13 cellular contexts compared by ENCODE assay signal in the genomic region with DNA sequence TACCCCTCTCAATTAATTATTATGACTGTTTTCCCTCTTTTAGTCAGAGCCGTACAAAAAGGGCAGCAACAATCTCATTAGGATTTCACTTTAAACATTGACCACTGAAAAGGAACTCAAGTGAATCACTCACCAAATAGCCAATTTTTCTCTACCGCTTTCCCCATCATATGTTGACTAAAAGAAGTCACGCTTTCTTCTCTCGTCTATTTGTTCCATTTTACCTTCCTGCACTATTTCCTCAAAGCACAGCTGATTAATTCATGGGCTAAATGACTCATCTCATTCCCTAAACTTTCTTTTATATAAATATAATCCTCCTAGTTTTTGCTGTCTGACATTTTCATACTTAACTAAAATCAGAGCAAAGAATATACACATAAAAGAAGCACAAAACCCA. TPM values are rescaled to one million over a fixed set of nuclear protein-coding genes. Genes with fewer than 3 reads are reported as not detected.
A peak's percentile ranks its signal among the peaks of the same experiment; 100 is the strongest.
DNase-seq lines count a peak whose midpoint lies in the region; TF ChIP-seq lines count a peak whose summit lies in the region.
"Had no signal": no experiment of that assay in that cellular context is flagged by ENCODE, and none has a peak within 500 bp of the region (broad histone marks: within the 10 kb centered on the region; RNA-seq: fewer than 3 reads in every experiment).

No MANE protein-coding gene starts in this region.

- peak overlapping the region; percentile 11 to 85 (median 61) for H3K27ac Mint-ChIP-seq in brain
- H3K27ac Mint-ChIP-seq: activated naive CD8-positive, alpha-beta T cell had no signal

- no peak overlapping the region for H2AFZ ChIP-seq in MM.1S (ENCODE audit: low read length)

- H4K20me1 ChIP-seq in MM.1S (ENCODE audit: insufficient read depth, low read length) = no peaks in the 10 kb centered on the region

- TF ChIP-seq CTCF in brain (conservative IDR thresholded peaks at IDR 0.05) (no peak), MM.1S (IDR thresholded peaks at IDR 0.05; ENCODE audit: low read length) (no peak)

- H3K9ac ChIP-seq in HUES48 (ENCODE audit: low read depth, low read length) = peak overlapping the region; percentile 7; the same call in 1 of the 2 replicates
- H3K9ac ChIP-seq in iPS-18a (ENCODE audit: low read length) = peak overlapping the region; percentile 19
- H3K9ac ChIP-seq in subcutaneous abdominal adipose tissue (ENCODE audit: low read length in 5 of 5) = peak overlapping the region in 2 of 5 donors; percentile 17 to 53
- H3K9ac ChIP-seq in MM.1S (ENCODE audit: low read length) = no peak overlapping the region

- H3F3A ChIP-seq in MM.1S (ENCODE audit: insufficient read depth, low read length) = no peaks in the 10 kb centered on the region

- H3K4me1 ChIP-seq in HUES48 (ENCODE audit: control insufficient read depth, insufficient read depth, low read length) (peaks cover 77% of the 10 kb centered on the region), iPS-18a (ENCODE audit: control insufficient read depth, low read depth, low read length) (peaks cover 81% of the 10 kb centered on the region), subcutaneous abdominal adipose tissue (ENCODE audit: control insufficient read depth in 5 of 5, insufficient read depth in 5 of 5, low read length in 5 of 5) (peaks cover 0 to 16% (median 5%) of the 10 kb centered on the region in 5 donors), MM.1S (ENCODE audit: low read length) (no peaks in the 10 kb centered on the region)

- peak overlapping the region; percentile 3 to 78 (median 47) for H3K4me3 Mint-ChIP-seq in brain
- H3K4me3 Mint-ChIP-seq: activated naive CD8-positive, alpha-beta T cell had no signal

- H3K9me3 Mint-ChIP-seq in brain = peaks cover 0 to 4% (median 0%) of the 10 kb centered on the region in 5 experiments

- H3K27ac ChIP-seq in HUES48 (ENCODE audit: low read depth, low read length) (peak overlapping the region; percentile 92), iPS-18a (ENCODE audit: low read length) (peak overlapping the region; percentile 66), subcutaneous abdominal adipose tissue (ENCODE audit: low read depth, low read length) (peak overlapping the region; percentile 87), MM.1S (ENCODE audit: low read length) (no peak overlapping the region)

- no peaks in the 10 kb centered on the region for H3K9me2 ChIP-seq in MM.1S (replicated peaks; ENCODE audit: insufficient read depth, low read length)

- peaks cover 71% of the 10 kb centered on the region for H3K4me1 Mint-ChIP-seq in brain

- DNase-seq in MM.1S (no peak), NCI-H69 (lab: John Stamatoyannopoulos, UW) (no peak)
- no peak for DNase-seq in activated CD4-positive, CD25-positive, alpha-beta regulatory T cell treated with anti-CD3 and anti-CD28 coated beads, Interleukin-2, amount 50 U/mL, for 72 hours
- DNase-seq: activated CD8-positive, alpha-beta memory T cell treated with anti-CD3 and anti-CD28 coated beads, Interleukin-2, amount 50 U/mL, for 4 hours; dorsolateral prefrontal cortex; NCI-H187 treated with DMSO at 0.1 percent for 48 hours; NCI-H82; SHP77 had no signal

- H3K4me3 ChIP-seq in HUES48 (ENCODE audit: low read depth, low read length) (no peak overlapping the region), iPS-18a (ENCODE audit: low read length) (no peak overlapping the region), subcutaneous abdominal adipose tissue (ENCODE audit: low read depth in 1 of 5, low read length in 5 of 5) (no peak overlapping the region), MM.1S (ENCODE audit: low read length) (no peak overlapping the region)

- H3K36me3 ChIP-seq in HUES48 (ENCODE audit: control insufficient read depth, insufficient read depth, low read length) (no peaks in the 10 kb centered on the region), iPS-18a (ENCODE audit: control insufficient read depth, low read depth, low read length) (no peaks in the 10 kb centered on the region), subcutaneous abdominal adipose tissue (ENCODE audit: control insufficient read depth in 5 of 5, insufficient read depth in 5 of 5, low read length in 5 of 5) (no peaks in the 10 kb centered on the region), MM.1S (replicated peaks; ENCODE audit: insufficient read depth, low read length) (no peaks in the 10 kb centered on the region)

- peaks cover 7% of the 10 kb centered on the region for H3K36me3 Mint-ChIP-seq in brain
- H3K36me3 Mint-ChIP-seq: activated naive CD8-positive, alpha-beta T cell had no signal

- H3K9me3 ChIP-seq in HUES48 (ENCODE audit: control insufficient read depth, insufficient read depth, low read length) = no peaks in the 10 kb centered on the region
- no peaks in the 10 kb centered on the region for H3K9me3 ChIP-seq in iPS-18a (ENCODE audit: control insufficient read depth, low read depth, low read length)
- no peaks in the 10 kb centered on the region for H3K9me3 ChIP-seq in subcutaneous abdominal adipose tissue (ENCODE audit: control insufficient read depth in 5 of 5, low read length in 5 of 5)
- H3K9me3 ChIP-seq in MM.1S (replicated peaks; ENCODE audit: insufficient read depth, low read length) = no peaks in the 10 kb centered on the region

- H3K27me3 ChIP-seq in HUES48 (ENCODE audit: control insufficient read depth, insufficient read depth, low read length) = no peaks in the 10 kb centered on the region
- no peaks in the 10 kb centered on the region for H3K27me3 ChIP-seq in iPS-18a (ENCODE audit: control insufficient read depth, insufficient read depth, low read length)
- peaks cover 0 to 3% (median 0%) of the 10 kb centered on the region in 5 donors for H3K27me3 ChIP-seq in subcutaneous abdominal adipose tissue (ENCODE audit: control insufficient read depth in 5 of 5, insufficient read depth in 4 of 5, low read length in 5 of 5)
- H3K27me3 ChIP-seq in MM.1S (replicated peaks; ENCODE audit: insufficient read depth, low read length) = no peaks in the 10 kb centered on the region

- no peaks in the 10 kb centered on the region for H3K27me3 Mint-ChIP-seq in brain

- H3K79me2 ChIP-seq in MM.1S (ENCODE audit: low read length) = peaks cover 19% of the 10 kb centered on the region

- H3K4me2 ChIP-seq in MM.1S (ENCODE audit: low read depth, low read length) = no peak overlapping the region

RNA-seq across cellular contexts. Expression of a gene that starts 8.2 kb away (rescaled TPM):
- 7.4 TPM for polyA plus RNA-seq in brain (ENCODE audit: insufficient read depth, low read depth, low replicate concordance)
